ENCODE assay signal across 11 cellular contexts in genomic region chr2:86035371-86035882, GRCh38.
DNase-seq lines count a peak whose midpoint lies in the region; ATAC-seq, FAIRE-seq and TF ChIP-seq lines count a peak whose summit lies in the region.
"Had no signal": no experiment of that assay in that cellular context is flagged by ENCODE, and none has a peak within 500 bp of the region (broad histone marks: within the 10 kb centered on the region; RNA-seq: fewer than 3 reads in every experiment).

No MANE protein-coding gene starts in this region.

- POLR2A ChIA-PET in HepG2 (lab: Yijun Ruan, JAX) = no interaction called here

- intact Hi-C loops in HepG2 (cut with micrococcal nuclease; ENCODE audit: unreplicated experiment) = no loop called here

- DNase-seq in HepG2 (ENCODE audit: low spot score) (no peak), caudate nucleus (lab: John Stamatoyannopoulos, UW) (peak in 3 of 61 donors; percentile 45 to 54 (median 50)), retina (no peak), NCI-H2081 (lab: John Stamatoyannopoulos, UW) (no peak), GM19240 (ENCODE audit: insufficient read length, low spot score) (no peak), HuH-7.5 (ENCODE audit: low spot score) (no peak)

- TF ChIP-seq POLR2A in HepG2 (IDR thresholded peaks at IDR 0.05; ENCODE audit: insufficient read depth in 1 of 2, low read depth in 2 of 2, low read length in 2 of 2) = no peak

- H2AFZ ChIP-seq in HepG2 (ENCODE audit: low read length) = no peak overlapping the region

- 83% methylated on average over 7 of the region's 7 CpGs for WGBS in liver
- 94% methylated on average over 6 of the region's 7 CpGs for WGBS in HepG2 (ENCODE audit: low lambda C conversion rate)

- TF ChIP-seq CTCF in liver (IDR thresholded peaks at IDR 0.05; ENCODE audit: low read depth, low read length, missing input control) (no peak), HepG2 (CRISPR knock-in tag; IDR thresholded peaks at IDR 0.05) (no peak), nephron (IDR thresholded peaks at IDR 0.05; ENCODE audit: unreplicated experiment in 3 of 3) (no peak)

- H3K9me3 ChIP-seq in liver (ENCODE audit: control insufficient read depth in 4 of 4, low read length in 3 of 4) (no peaks in the 10 kb centered on the region), HepG2 (ENCODE audit: low read length) (no peaks in the 10 kb centered on the region)

- peaks cover 70% of the 10 kb centered on the region for H3K4me1 Mint-ChIP-seq in nephron

- H3K9ac ChIP-seq in liver (ENCODE audit: low read depth in 1 of 2, low read length in 2 of 2) = no peak overlapping the region
- no peak overlapping the region for H3K9ac ChIP-seq in HepG2 (ENCODE audit: insufficient read depth, low read depth, low read length)

- no peak for TF ChIP-seq RAD21 in liver (IDR thresholded peaks at IDR 0.05)
- TF ChIP-seq RAD21 in HepG2 (CRISPR knock-in tag; IDR thresholded peaks at IDR 0.05) = no peak

- no peaks in the 10 kb centered on the region for H3K79me2 ChIP-seq in HepG2 (ENCODE audit: insufficient read depth, low read length)

- BruUV-seq in HepG2 (replicated peaks; lab: Mats Ljungman, UMichigan) = no TSS peak

- in situ Hi-C loops in HepG2 (cut with HindIII; ENCODE audit: extremely low pct_ligation_motif_present, low pct_unique_long_range_greater_than_20kb) = no loop called here

- H3K36me3 Mint-ChIP-seq in nephron (ENCODE audit: low read depth) = peaks cover 75% of the 10 kb centered on the region

- no peak for FAIRE-seq in HepG2 (lab: Jason Lieb, UNC)
- FAIRE-seq: D721Med, endometrium had no signal

- H3K4me3 Mint-ChIP-seq in nephron = no peak overlapping the region

- peak overlapping the region; percentile 98 to 99 (median 99) for H3K27ac Mint-ChIP-seq in nephron

- no peak for ATAC-seq in HepG2

- H3K36me3 ChIP-seq in liver (ENCODE audit: control insufficient read depth in 4 of 4, insufficient read depth in 3 of 4, low read depth in 1 of 4, low read length in 3 of 4) (peaks cover 14 to 41% (median 27%) of the 10 kb centered on the region in 4 donors), HepG2 (replicated peaks in 1 of 2; ENCODE audit: control insufficient read depth in 1 of 2, insufficient read depth in 2 of 2, low read length in 2 of 2) (peaks cover 79 to 98% of the 10 kb centered on the region in 2 experiments)

- TF ChIP-seq EP300 in HepG2 (IDR thresholded peaks at IDR 0.05; ENCODE audit: low read depth in 2 of 2, low read length in 2 of 2) = no peak
- TF ChIP-seq EP300 in HepG2 (CRISPR knock-in tag; IDR thresholded peaks at IDR 0.05; ENCODE audit: borderline replicate concordance) = no peak

- H3K27ac ChIP-seq in liver (ENCODE audit: low read depth in 1 of 2, low read length in 2 of 2) = peak overlapping the region; percentile 81 to 82
- no peak overlapping the region for H3K27ac ChIP-seq in HepG2 (ENCODE audit: extremely low read length, insufficient read depth, low read length)
- peak overlapping the region; percentile 91 for H3K27ac ChIP-seq in caudate nucleus (ENCODE audit: low read depth, low read length)
- H3K27ac ChIP-seq: VCaP had no signal

- H3K4me1 ChIP-seq in liver (ENCODE audit: control insufficient read depth in 4 of 4, insufficient read depth in 4 of 4, low read length in 3 of 4) (peaks cover 5 to 35% (median 29%) of the 10 kb centered on the region in 4 donors), HepG2 (ENCODE audit: insufficient read depth, low read length) (no peaks in the 10 kb centered on the region)

- H3K4me3 ChIP-seq in liver (ENCODE audit: low read depth in 1 of 3, low read length in 3 of 3) = no peak overlapping the region
- H3K4me3 ChIP-seq in HepG2 (replicated peaks in 1 of 3; ENCODE audit: insufficient read depth in 1 of 3, low read depth in 2 of 3, low read length in 3 of 3) = no peak overlapping the region

- no peak overlapping the region for H3K4me2 ChIP-seq in HepG2 (ENCODE audit: low read depth, low read length)

- no peaks in the 10 kb centered on the region for H3K27me3 ChIP-seq in liver (ENCODE audit: control insufficient read depth in 4 of 4, insufficient read depth in 4 of 4, low read length in 3 of 4)
- H3K27me3 ChIP-seq in HepG2 (ENCODE audit: control insufficient read depth in 1 of 2, insufficient read depth in 2 of 2, low read length in 2 of 2) = no peaks in the 10 kb centered on the region

- CTCF ChIA-PET in HepG2 (lab: Yijun Ruan, JAX; ENCODE audit: low intra/inter-chr PET ratio, low total read pairs) = no interaction called here

- H3K9me3 Mint-ChIP-seq in nephron = no peaks in the 10 kb centered on the region

- peaks cover 4% of the 10 kb centered on the region for H3K27me3 Mint-ChIP-seq in nephron (ENCODE audit: low read depth)

- H4K20me1 ChIP-seq in HepG2 (ENCODE audit: insufficient read depth, low read length) = no peaks in the 10 kb centered on the region

TF ChIP-seq in liver, 16 proteins besides CTCF, POLR2A, EP300 and RAD21:
- TF ChIP-seq NR2F2 (IDR thresholded peaks at IDR 0.05) (no peak), RXRA (IDR thresholded peaks at IDR 0.05) (no peak)
TF ChIP-seq in liver: peak in this region for 0.

TF ChIP-seq in HepG2, 621 proteins besides CTCF, POLR2A, EP300 and RAD21 (continues in another document):
- TF ChIP-seq ZBTB1 (CRISPR knock-in tag; IDR thresholded peaks at IDR 0.05; ENCODE audit: borderline replicate concordance) = no peak
- no peak for TF ChIP-seq HINFP (CRISPR knock-in tag; IDR thresholded peaks at IDR 0.05; ENCODE audit: low read depth)
- TF ChIP-seq ZNF749 (CRISPR knock-in tag; IDR thresholded peaks at IDR 0.05; ENCODE audit: borderline replicate concordance) = no peak
- no peak for TF ChIP-seq SMC3 (IDR thresholded peaks at IDR 0.05; ENCODE audit: low read length)
- no peak for TF ChIP-seq MIER3 (CRISPR knock-in tag; IDR thresholded peaks at IDR 0.05; ENCODE audit: borderline replicate concordance)
- TF ChIP-seq RNF2 (conservative IDR thresholded peaks at IDR 0.05; ENCODE audit: low read depth) = no peak
- TF ChIP-seq ZBTB42 (CRISPR knock-in tag; IDR thresholded peaks at IDR 0.05) = no peak
- no peak for TF ChIP-seq CREB1 (IDR thresholded peaks at IDR 0.05)
- TF ChIP-seq CREB1 (CRISPR knock-in tag; IDR thresholded peaks at IDR 0.05) = no peak
- no peak for TF ChIP-seq MAFG (CRISPR knock-in tag; IDR thresholded peaks at IDR 0.05)
- TF ChIP-seq ZNF530 (CRISPR knock-in tag; IDR thresholded peaks at IDR 0.05; ENCODE audit: low read depth) = no peak
- TF ChIP-seq NFE2L2 (IDR thresholded peaks at IDR 0.05; ENCODE audit: low read length) = no peak
- no peak for TF ChIP-seq GABPB1 (CRISPR knock-in tag; IDR thresholded peaks at IDR 0.05)
- TF ChIP-seq TRAFD1 (CRISPR knock-in tag; IDR thresholded peaks at IDR 0.05; ENCODE audit: borderline replicate concordance) = no peak
- no peak for TF ChIP-seq AFF4 (CRISPR knock-in tag; IDR thresholded peaks at IDR 0.05)
- no peak for TF ChIP-seq HOXA5 (CRISPR knock-in tag; IDR thresholded peaks at IDR 0.05)
- TF ChIP-seq HDAC6 (IDR thresholded peaks at IDR 0.05; ENCODE audit: low read depth, low read length) = no peak
